8 cellular contexts compared by ENCODE assay signal in genomic region chr1:88736633-88737248, GRCh38. TPM values are rescaled to one million over a fixed set of nuclear protein-coding genes. Genes with fewer than 3 reads are reported as not detected.
DNase-seq lines count a peak whose midpoint lies in the region; ATAC-seq and TF ChIP-seq lines count a peak whose summit lies in the region.

No MANE protein-coding gene starts in this region.

- H3K27ac Mint-ChIP-seq in naive thymus-derived CD8-positive, alpha-beta T cell, result no peak overlapping the region

- peaks cover 0 to 3% of the 10 kb centered on the region in 2 experiments; a peak in 2 of 4 replicates for H3K4me1 ChIP-seq in SK-N-SH (ENCODE audit: control insufficient read depth in 1 of 2, insufficient read depth in 2 of 2, low read depth in 1 of 2, low read length in 1 of 2)

- no peaks in the 10 kb centered on the region for H3K27me3 Mint-ChIP-seq in naive thymus-derived CD8-positive, alpha-beta T cell

- DNase-seq in AG10803 (ENCODE audit: low read depth), result peak; percentile 51
- no peak for DNase-seq in SK-N-SH
- peak; percentile 60 for DNase-seq in fibroblast of peridontal ligament (ENCODE audit: extremely low read depth)
- DNase-seq in stimulated activated CD4-positive, alpha-beta T cell treated with anti-CD3 and anti-CD28 coated beads, Interleukin-2, amount 100 ng/mL, for 48 hours, result peak; percentile 7
- no peak for DNase-seq in NCI-H2227 treated with DMSO at 0.1 percent for 48 hours (lab: John Stamatoyannopoulos, UW)
- no peak for DNase-seq in naive thymus-derived CD8-positive, alpha-beta T cell

- H3K4me3 ChIP-seq in AG10803 (ENCODE audit: low read length), result no peak overlapping the region
- no peak overlapping the region for H3K4me3 ChIP-seq in SK-N-SH (ENCODE audit: low read depth in 2 of 2, low read length in 1 of 2)

- H3K4me2 ChIP-seq in SK-N-SH, result no peak overlapping the region

- H3K9me2 ChIP-seq in SK-N-SH, result no peaks in the 10 kb centered on the region

- H3K4me1 Mint-ChIP-seq in naive thymus-derived CD8-positive, alpha-beta T cell, result peaks cover 14 to 28% (median 22%) of the 10 kb centered on the region in 4 donors

- peaks cover 17 to 42% (median 23%) of the 10 kb centered on the region in 9 donors for H3K9me3 Mint-ChIP-seq in naive thymus-derived CD8-positive, alpha-beta T cell

- H3K27me3 ChIP-seq in SK-N-SH (ENCODE audit: insufficient read depth), result no peaks in the 10 kb centered on the region

- H3K9ac ChIP-seq in SK-N-SH, result no peak overlapping the region

- CTCF ChIA-PET in SK-N-SH (lab: Yijun Ruan, JAX), result interaction anchor here (0.7 to 1.4 kb wide), 5 partner anchors 38 to 142 kb away, joined by 3 to 5 read pairs (median 4); no protein-coding TSS in a partner anchor

- H3K9me3 ChIP-seq in SK-N-SH, result peaks cover 7% of the 10 kb centered on the region; the same call in 1 of the 2 replicates

- ATAC-seq in GM19351 (IDR thresholded peaks at IDR 0.05; ENCODE audit: unreplicated experiment) (peak; percentile 53), GM18909 (IDR thresholded peaks at IDR 0.05; ENCODE audit: poor library complexity, unreplicated experiment) (no peak)
- no peak for ATAC-seq in naive thymus-derived CD8-positive, alpha-beta T cell

- H3K79me2 ChIP-seq in SK-N-SH (ENCODE audit: insufficient read depth), result peaks cover 91% of the 10 kb centered on the region

- no peak for TF ChIP-seq EP300 in SK-N-SH (IDR thresholded peaks at IDR 0.05; ENCODE audit: borderline replicate concordance in 1 of 2, low read depth in 1 of 2, low read length in 1 of 2)

- peak; percentile 59 for TF ChIP-seq RAD21 in SK-N-SH (IDR thresholded peaks at IDR 0.05; ENCODE audit: low read length)

- H3K36me3 Mint-ChIP-seq in naive thymus-derived CD8-positive, alpha-beta T cell, result peaks cover 31 to 55% (median 53%) of the 10 kb centered on the region in 3 donors

- peaks cover 25% of the 10 kb centered on the region; the same call in 1 of the 2 replicates for H4K20me1 ChIP-seq in SK-N-SH (ENCODE audit: insufficient read depth)

- peaks cover 15% of the 10 kb centered on the region for H3F3A ChIP-seq in SK-N-SH (replicated peaks; ENCODE audit: insufficient read depth)

- peak; percentile 85 for TF ChIP-seq CTCF in AG10803 (conservative IDR thresholded peaks at IDR 0.05; ENCODE audit: low read length)
- TF ChIP-seq CTCF in SK-N-SH (IDR thresholded peaks at IDR 0.05), result peak; percentile 57

- 93% methylated on average over 7 of the region's 7 CpGs for WGBS in SK-N-SH (ENCODE audit: low lambda C conversion rate)

- no peak overlapping the region for H3K4me3 Mint-ChIP-seq in naive thymus-derived CD8-positive, alpha-beta T cell

- POLR2A ChIA-PET in SK-N-SH (lab: Yijun Ruan, JAX), result no interaction called here
- POLR2A ChIA-PET in naive thymus-derived CD8-positive, alpha-beta T cell (lab: Charles Lee), result interaction anchor here (1.2 kb wide), 1 partner anchor 25 kb away, joined by 3 read pairs; no protein-coding TSS in a partner anchor

- H3K27ac ChIP-seq in SK-N-SH (ENCODE audit: low read depth in 2 of 2, low read length in 1 of 2), result no peak overlapping the region

- H3K36me3 ChIP-seq in SK-N-SH (replicated peaks in 1 of 2; ENCODE audit: control insufficient read depth in 1 of 2, insufficient read depth in 2 of 2, low read length in 1 of 2), result peaks cover 0 to 2% of the 10 kb centered on the region in 2 experiments

- H2AFZ ChIP-seq in SK-N-SH (ENCODE audit: low read depth), result no peak overlapping the region

TF ChIP-seq in SK-N-SH, 30 proteins besides CTCF, POLR2A, EP300 and RAD21:
- TF ChIP-seq MXI1 (IDR thresholded peaks at IDR 0.05; ENCODE audit: low read depth, low read length) (no peak), YY1 (IDR thresholded peaks at IDR 0.05; ENCODE audit: low read depth) (no peak), FOXM1 (IDR thresholded peaks at IDR 0.05; ENCODE audit: low read depth) (no peak), EZH2phosphoT487 (IDR thresholded peaks at IDR 0.05; ENCODE audit: borderline replicate concordance, low read depth) (no peak), MAX (IDR thresholded peaks at IDR 0.05; ENCODE audit: low read depth) (no peak), MEF2A (IDR thresholded peaks at IDR 0.05; ENCODE audit: borderline replicate concordance, low read depth) (no peak), FOXJ3 (CRISPR knock-in tag; IDR thresholded peaks at IDR 0.05) (no peak), NRF1 (IDR thresholded peaks at IDR 0.05; ENCODE audit: low read depth, low read length) (no peak), CHD2 (IDR thresholded peaks at IDR 0.05; ENCODE audit: low read length, partially characterized antibody) (no peak), FOSL2 (IDR thresholded peaks at IDR 0.05; ENCODE audit: borderline replicate concordance, low read depth) (no peak), TEAD4 (IDR thresholded peaks at IDR 0.05; ENCODE audit: borderline replicate concordance, insufficient read depth) (no peak), SIN3A (IDR thresholded peaks at IDR 0.05; ENCODE audit: borderline replicate concordance, low read depth, low read length) (no peak), TAF1 (IDR thresholded peaks at IDR 0.05; ENCODE audit: borderline replicate concordance, low read depth, low read length) (no peak)

RNA-seq across cellular contexts. Expression of gene PKN2, which starts 52.7 kb away (rescaled TPM):
- 6.8 and 11.2 TPM in 2 replicates for polyA plus RNA-seq in SK-N-SH (2012; rRNA removed)
- 9.2 and 11.0 TPM in 2 replicates for polyA plus RNA-seq in SK-N-SH (2012; cell fraction: cytosol; rRNA removed)
- 11.0 and 26.6 TPM in 2 replicates for polyA plus RNA-seq in SK-N-SH (2012; cell fraction: nucleus; rRNA removed)
- total RNA-seq in naive thymus-derived CD8-positive, alpha-beta T cell, result 10 to 100 TPM; 51.5 to 62.1 TPM
- polyA plus RNA-seq in naive thymus-derived CD8-positive, alpha-beta T cell, result 1 to 10 TPM; 5.3 to 8.6 (median 7.6) TPM

Comparison
In these comparisons a context has a peak if more than half of its experiments do, and no peak if none do; other contexts are left out.
1. DNase-seq: peak in AG10803 (single experiment), fibroblast of peridontal ligament (single experiment) and stimulated activated CD4-positive, alpha-beta T cell treated with anti-CD3 and anti-CD28 coated beads, Interleukin-2, amount 100 ng/mL, for 48 hours (2 of 2); none in SK-N-SH (single experiment), NCI-H2227 treated with DMSO at 0.1 percent for 48 hours (single experiment) and naive thymus-derived CD8-positive, alpha-beta T cell (0 of 10).